In the genomic region with DNA sequence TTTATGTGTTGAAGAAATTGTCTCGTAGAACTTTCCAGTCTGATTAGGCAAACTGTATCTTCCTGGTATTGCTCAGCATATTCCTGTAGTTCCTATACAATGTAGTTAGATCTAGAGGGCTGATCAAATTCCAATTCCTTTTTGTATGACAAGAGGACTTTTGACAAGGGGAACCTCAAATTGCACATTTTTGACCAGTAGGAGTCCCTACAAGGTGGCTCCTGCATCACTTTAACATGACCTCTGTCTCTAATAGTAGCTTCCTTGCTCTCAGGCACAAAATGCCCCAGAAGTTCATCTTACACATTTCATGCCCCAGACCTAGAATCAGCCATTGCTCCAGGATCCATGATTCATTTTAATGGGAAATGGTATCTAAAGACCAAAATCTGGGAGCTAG, we compare ENCODE assay signal across 21 cellular contexts. TPM values are rescaled to one million over a fixed set of nuclear protein-coding genes. Genes with fewer than 3 reads are reported as not detected.
A peak's percentile ranks its signal among the peaks of the same experiment; 100 is the strongest.
DNase-seq lines count a peak whose midpoint lies in the region; ATAC-seq, FAIRE-seq and TF ChIP-seq lines count a peak whose summit lies in the region.
"Had no signal": no experiment of that assay in that cellular context is flagged by ENCODE, and none has a peak within 500 bp of the region (broad histone marks: within the 10 kb centered on the region; RNA-seq: fewer than 3 reads in every experiment).

No MANE protein-coding gene starts in this region.

- TF ChIP-seq EP300 in ovary (IDR thresholded peaks at IDR 0.05): no peak

- H3K9me2 ChIP-seq in OCI-LY1 (ENCODE audit: low read depth, low read length): no peaks in the 10 kb centered on the region

- no peak overlapping the region for H3K9ac ChIP-seq in OCI-LY1 (ENCODE audit: low read length)
- H3K9ac ChIP-seq: parathyroid adenoma had no signal

- ATAC-seq in GM21717 (IDR thresholded peaks at IDR 0.05; ENCODE audit: unreplicated experiment) (no peak), HG03457 (IDR thresholded peaks at IDR 0.05; ENCODE audit: unreplicated experiment) (no peak)
- ATAC-seq: stimulated activated naive CD8-positive, alpha-beta T cell treated with anti-CD3 and anti-CD28 coated beads, Interleukin-15, Interleukin-2, amounts not matched to agents 100 U/mL and 50 U/mL, for 24 hours had no signal

- intact Hi-C loops in ovary (cut with DNase I): no loop called here

- no peak overlapping the region for H3K4me2 ChIP-seq in OCI-LY1 (ENCODE audit: low read length)

- 0 out of 2 replicates have a peak, but pooled peaks cover 6% of the 10 kb centered on the region for H3K79me2 ChIP-seq in OCI-LY1 (ENCODE audit: insufficient read depth, low read length)

- no peak overlapping the region for H2AFZ ChIP-seq in OCI-LY1 (ENCODE audit: low read length)
- H2AFZ ChIP-seq: parathyroid adenoma had no signal

- 14 to 33% (median 26%) methylated on average over 1 of the region's 1 CpG for WGBS in ovary, 3 donors

- H3K9me3 ChIP-seq in OCI-LY1 (ENCODE audit: low read length) (no peaks in the 10 kb centered on the region), ovary (no peaks in the 10 kb centered on the region)
- H3K9me3 ChIP-seq: right lobe of liver had no signal

- no peak overlapping the region for H3K4me3 ChIP-seq in OCI-LY1 (ENCODE audit: low read depth, low read length, poor library complexity, severe bottlenecking)
- no peak overlapping the region for H3K4me3 ChIP-seq in epithelial cell of proximal tubule (ENCODE audit: low read depth, low read length)
- no peak overlapping the region for H3K4me3 ChIP-seq in ovary
- H3K4me3 ChIP-seq: right lobe of liver had no signal

- DNase-seq in GM10266 (ENCODE audit: extremely low spot score) (no peak), GM19239 (ENCODE audit: insufficient read length, low spot score) (no peak), epithelial cell of proximal tubule (ENCODE audit: low read depth) (no peak), NCI-H446 treated with DMSO at 0.1 percent for 48 hours (lab: John Stamatoyannopoulos, UW) (no peak), ovary (no peak)
- DNase-seq: DMS79 treated with DMSO at 0.1 percent for 48 hours; foreskin fibroblast; kidney; NCI-H1048; NCI-H2029 treated with DMSO at 0.1 percent for 48 hours; NCI-H524; right lobe of liver; stimulated activated naive CD8-positive, alpha-beta T cell treated with anti-CD3 and anti-CD28 coated beads, Interleukin-15, Interleukin-2, amounts not matched to agents 100 U/mL and 50 U/mL, for 24 hours; T-helper 2 cell; trophoblast cell had no signal

- no peak overlapping the region for H3K27ac ChIP-seq in OCI-LY1 (ENCODE audit: low read depth, low read length, poor library complexity, severe bottlenecking)
- H3K27ac ChIP-seq in ovary: no peak overlapping the region
- H3K27ac ChIP-seq: HL-60, parathyroid adenoma, right lobe of liver had no signal

- peak; percentile 57 for FAIRE-seq in GM19239 (lab: Jason Lieb, UNC)
- FAIRE-seq: endothelial cell of umbilical vein had no signal

- H3K4me1 ChIP-seq in OCI-LY1 (ENCODE audit: insufficient read depth, low read length, severe bottlenecking): no peaks in the 10 kb centered on the region
- H3K4me1 ChIP-seq in ovary (ENCODE audit: insufficient read depth): peaks cover 6% of the 10 kb centered on the region
- H3K4me1 ChIP-seq: parathyroid adenoma had no signal

- H4K20me1 ChIP-seq in OCI-LY1 (ENCODE audit: insufficient read depth, low read length): no peaks in the 10 kb centered on the region

- H3K36me3 ChIP-seq in OCI-LY1 (ENCODE audit: insufficient read depth, low read length): no peaks in the 10 kb centered on the region
- no peaks in the 10 kb centered on the region for H3K36me3 ChIP-seq in ovary
- H3K36me3 ChIP-seq: right lobe of liver had no signal

- no peaks in the 10 kb centered on the region for H3F3A ChIP-seq in OCI-LY1 (ENCODE audit: insufficient read depth, low read length)

- TF ChIP-seq CTCF in GM10266 (IDR thresholded peaks at IDR 0.05; ENCODE audit: control insufficient read depth, insufficient read depth, low read depth, missing control alignments): peak; percentile 5
- peak; percentile 41 for TF ChIP-seq CTCF in OCI-LY1 (IDR thresholded peaks at IDR 0.05; ENCODE audit: low read length)
- TF ChIP-seq CTCF in epithelial cell of proximal tubule (conservative IDR thresholded peaks at IDR 0.05; ENCODE audit: low read depth, low read length): peak; percentile 5
- TF ChIP-seq CTCF in ovary (IDR thresholded peaks at IDR 0.05): no peak

- TF ChIP-seq POLR2A in ovary (IDR thresholded peaks at IDR 0.05): no peak

- no peaks in the 10 kb centered on the region for H3K27me3 ChIP-seq in OCI-LY1 (ENCODE audit: insufficient read depth, low read length)
- H3K27me3 ChIP-seq in ovary: no peaks in the 10 kb centered on the region
- H3K27me3 ChIP-seq: right lobe of liver had no signal

RNA-seq across cellular contexts. Expression of a gene that starts 18.7 kb away (rescaled TPM):
- total RNA-seq in epithelial cell of proximal tubule (24.6 and 25.4 TPM in 2 replicates), ovary (10 to 100 TPM; 31.9 to 39.9 (median 38.7) TPM)
- polyA plus RNA-seq in ovary: 10 to 100 TPM; 32.7 to 39.6 TPM

Comparison
In these comparisons a context has a peak if more than half of its experiments do, and no peak if none do; other contexts are left out.
1. CTCF ChIP-seq: peak in GM10266 (single experiment), OCI-LY1 (single experiment) and epithelial cell of proximal tubule (single experiment); none in ovary (0 of 3).